27 cellular contexts compared by ENCODE assay signal in genomic region chr11:35722641-35723040, GRCh38.
"Had no signal": no experiment of that assay in that cellular context is flagged by ENCODE, and none has a peak within 500 bp of the region (broad histone marks: within the 10 kb centered on the region; RNA-seq: fewer than 3 reads in every experiment).

No MANE protein-coding gene starts in this region.

- DNase-seq: activated CD4-positive, alpha-beta T cell treated with anti-CD3 and anti-CD28 coated beads for 1 hour; activated naive CD4-positive, alpha-beta T cell; activated T-cell treated with anti-CD3 and anti-CD28 coated beads, Interleukin-2, amount 50 U/mL, for 1 hour; adrenal gland; brain microvascular endothelial cell; central memory CD4-positive, alpha-beta T cell; effector memory CD4-positive, alpha-beta T cell; foreskin keratinocyte; glutamatergic neuron; immature natural killer cell; kidney glomerular epithelial cell; left ventricle myocardium inferior; mammary epithelial cell; nephron progenitor cell; right cardiac atrium; stimulated activated CD4-positive, alpha-beta T cell treated with anti-CD3 and anti-CD28 coated beads, Interleukin-2, amount 100 ng/mL, for 24 hours; stimulated activated naive CD4-positive, alpha-beta T cell treated with Interleukin-2 at 50 U/mL for 16 hours; T-cell; upper lobe of left lung had no signal

- H3K9ac ChIP-seq: parathyroid adenoma had no signal

- H3K9me3 ChIP-seq: adrenal gland, ascending aorta, left ventricle myocardium inferior, thoracic aorta, upper lobe of left lung had no signal

- H3K27ac Mint-ChIP-seq: activated T-helper 2 cell treated with anti-CD3 and anti-CD28 coated beads, Interferon-gamma antibody, Interleukin-2, Interleukin-4, amounts not matched to agents 10 μg/mL and 5 μg/mL and 100 μg/mL, durations not matched to agents 14 hours and 24 hours and 36 hours; immature natural killer cell; nephron progenitor cell; T-cell; T-helper 2 cell treated with Interferon-gamma antibody and Interleukin-4, amounts not matched to agents 5 μg/mL and 100 μg/mL, for 36 hours had no signal

- H3K4me1 ChIP-seq: ascending aorta, foreskin keratinocyte, parathyroid adenoma had no signal

- H3K27me3 ChIP-seq: adrenal gland, ascending aorta, brain microvascular endothelial cell, foreskin keratinocyte, hepatocyte, upper lobe of left lung had no signal

- H3K9me3 Mint-ChIP-seq: activated T-helper 2 cell treated with anti-CD3 and anti-CD28 coated beads, Interferon-gamma antibody, Interleukin-2, Interleukin-4, amounts not matched to agents 10 μg/mL and 5 μg/mL and 100 μg/mL, durations not matched to agents 14 hours and 24 hours and 36 hours; immature natural killer cell; nephron progenitor cell; T-helper 2 cell treated with Interferon-gamma antibody and Interleukin-4, amounts not matched to agents 5 μg/mL and 100 μg/mL, for 36 hours had no signal

- H3K79me2 ChIP-seq: parathyroid adenoma had no signal

- H2AFZ ChIP-seq: hepatocyte, parathyroid adenoma had no signal

- ATAC-seq: T-cell had no signal

- H3K27me3 Mint-ChIP-seq: activated naive CD8-positive, alpha-beta T cell; T-cell had no signal

- H3K27ac ChIP-seq: ascending aorta, brain microvascular endothelial cell, foreskin keratinocyte, hepatocyte, left ventricle myocardium inferior, parathyroid adenoma, thoracic aorta, VCaP had no signal

- H3K4me3 Mint-ChIP-seq: activated naive CD8-positive, alpha-beta T cell; immature natural killer cell; nephron progenitor cell; T-cell; T-helper 2 cell treated with Interferon-gamma antibody and Interleukin-4, amounts not matched to agents 5 μg/mL and 100 μg/mL, for 36 hours had no signal

- H3K36me3 ChIP-seq: brain microvascular endothelial cell had no signal

- H3K4me2 ChIP-seq: hepatocyte had no signal

- H3K4me1 Mint-ChIP-seq: nephron progenitor cell had no signal

- H3K4me3 ChIP-seq: adrenal gland, ascending aorta, hepatocyte, left ventricle myocardium inferior, thoracic aorta, upper lobe of left lung had no signal
